ENCODE assay signal across 8 cellular contexts in the genomic region with DNA sequence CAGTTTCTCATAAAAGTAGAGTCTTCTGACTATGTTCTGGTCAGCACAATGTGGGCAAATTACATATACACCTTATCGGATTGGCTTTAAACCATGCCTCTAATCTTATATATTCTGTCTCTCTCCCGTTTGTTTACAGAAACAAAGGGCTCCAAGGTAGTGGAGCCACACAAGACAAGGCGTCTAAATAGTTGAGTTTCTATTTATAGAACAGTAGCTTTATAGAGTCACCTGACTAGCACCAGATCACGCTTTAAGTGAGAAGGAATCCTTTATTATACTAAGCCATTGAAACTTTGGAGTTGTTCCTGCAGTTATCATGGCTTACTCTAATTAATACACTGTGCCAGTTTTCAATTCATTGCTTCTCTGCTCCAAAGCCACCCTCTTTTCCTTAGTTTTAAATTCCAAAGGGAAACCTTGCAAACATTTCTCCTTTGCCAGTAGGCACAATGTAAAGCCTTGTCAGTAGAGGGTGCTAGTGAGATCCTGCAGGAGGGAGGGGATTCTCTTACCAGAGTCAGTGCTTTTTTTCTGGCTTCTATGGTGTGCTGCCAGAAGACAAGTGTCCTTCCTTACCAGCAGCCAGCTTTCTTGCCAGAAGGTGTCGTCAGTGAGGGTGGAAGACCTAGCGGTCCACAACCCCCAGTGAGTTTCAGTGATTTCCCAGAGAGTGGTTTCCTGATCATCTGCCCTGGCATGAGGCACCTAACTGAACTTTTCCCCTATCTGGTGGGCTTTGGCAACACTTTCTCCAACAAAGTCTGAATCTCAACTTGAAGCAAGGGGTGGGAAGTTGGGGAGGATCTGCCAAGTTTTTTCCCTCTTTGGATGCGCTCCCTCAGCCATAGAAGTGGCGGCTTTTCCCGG.
DNase-seq lines count a peak whose midpoint lies in the region; ATAC-seq and TF ChIP-seq lines count a peak whose summit lies in the region.

No MANE protein-coding gene starts in this region.

- H3K4me1 Mint-ChIP-seq in activated CD4-positive, alpha-beta memory T cell treated with anti-CD3 and anti-CD28 coated beads for 36 hours (ENCODE audit: low read depth), result no peaks in the 10 kb centered on the region
- no peaks in the 10 kb centered on the region for H3K4me1 Mint-ChIP-seq in stimulated activated memory B cell treated with anti-CD40 and anti-IgM and Interleukin-4, amounts not matched to agents 10 μg/mL and 1 μg/mL and 100 μg/mL, for 72 hours

- peaks cover 9% of the 10 kb centered on the region for H3K27me3 Mint-ChIP-seq in activated CD4-positive, alpha-beta memory T cell treated with anti-CD3 and anti-CD28 coated beads for 36 hours
- H3K27me3 Mint-ChIP-seq in stimulated activated memory B cell treated with anti-CD40 and anti-IgM and Interleukin-4, amounts not matched to agents 10 μg/mL and 1 μg/mL and 100 μg/mL, for 72 hours, result peaks cover 8% of the 10 kb centered on the region

- CTCF ChIA-PET in activated CD4-positive, alpha-beta memory T cell treated with anti-CD3 and anti-CD28 coated beads for 36 hours (lab: Charles Lee), result interaction anchor here (1.0 to 5.4 kb wide), 6 partner anchors 25 to 449 kb away, joined by 3 to 34 read pairs (median 4); no protein-coding TSS in a partner anchor

- H3K36me3 Mint-ChIP-seq in activated CD4-positive, alpha-beta memory T cell treated with anti-CD3 and anti-CD28 coated beads for 36 hours, result no peaks in the 10 kb centered on the region
- H3K36me3 Mint-ChIP-seq in stimulated activated memory B cell treated with anti-CD40 and anti-IgM and Interleukin-4, amounts not matched to agents 10 μg/mL and 1 μg/mL and 100 μg/mL, for 72 hours, result no peaks in the 10 kb centered on the region

- POLR2A ChIA-PET in activated CD4-positive, alpha-beta memory T cell treated with anti-CD3 and anti-CD28 coated beads for 36 hours (lab: Charles Lee), result no interaction called here

- ATAC-seq in GM18505 (IDR thresholded peaks at IDR 0.05; ENCODE audit: unreplicated experiment) (peak; percentile 84), HG02798 (IDR thresholded peaks at IDR 0.05; ENCODE audit: poor library complexity, unreplicated experiment) (peak; percentile 91)
- ATAC-seq in stimulated activated memory B cell treated with anti-CD40 and anti-IgM and Interleukin-4, amounts not matched to agents 10 μg/mL and 1 μg/mL and 100 μg/mL, for 72 hours, result peak; percentile 67

- H3K27ac Mint-ChIP-seq in activated CD4-positive, alpha-beta memory T cell treated with anti-CD3 and anti-CD28 coated beads for 36 hours, result no peak overlapping the region
- no peak overlapping the region for H3K27ac Mint-ChIP-seq in stimulated activated memory B cell treated with anti-CD40 and anti-IgM and Interleukin-4, amounts not matched to agents 10 μg/mL and 1 μg/mL and 100 μg/mL, for 72 hours

- H3K4me3 Mint-ChIP-seq in activated CD4-positive, alpha-beta memory T cell treated with anti-CD3 and anti-CD28 coated beads for 36 hours, result no peak overlapping the region
- no peak overlapping the region for H3K4me3 Mint-ChIP-seq in stimulated activated memory B cell treated with anti-CD40 and anti-IgM and Interleukin-4, amounts not matched to agents 10 μg/mL and 1 μg/mL and 100 μg/mL, for 72 hours

- no peaks in the 10 kb centered on the region for H3K9me3 Mint-ChIP-seq in activated CD4-positive, alpha-beta memory T cell treated with anti-CD3 and anti-CD28 coated beads for 36 hours
- no peaks in the 10 kb centered on the region for H3K9me3 Mint-ChIP-seq in stimulated activated memory B cell treated with anti-CD40 and anti-IgM and Interleukin-4, amounts not matched to agents 10 μg/mL and 1 μg/mL and 100 μg/mL, for 72 hours

- intact Hi-C loops in activated CD4-positive, alpha-beta memory T cell treated with anti-CD3 and anti-CD28 coated beads for 36 hours (cut with micrococcal nuclease), result loop anchor here (1.0 kb wide), 1 partner anchor 441 kb away; no protein-coding TSS in a partner anchor

- no peak for TF ChIP-seq POLR2A in GM18505 (IDR thresholded peaks at IDR 0.05; ENCODE audit: borderline replicate concordance, extremely low read depth, insufficient read depth, insufficient read length)

- peak; percentile 8 for DNase-seq in COLO668 (lab: John Stamatoyannopoulos, UW; ENCODE audit: unreplicated experiment)
- DNase-seq in NCI-H1092 treated with DMSO at 0.1 percent for 48 hours (lab: John Stamatoyannopoulos, UW), result peak; percentile 20
- peak; percentile 33 for DNase-seq in activated CD4-positive, alpha-beta memory T cell treated with anti-CD3 and anti-CD28 coated beads for 36 hours
- DNase-seq in glomerular visceral epithelial cell (ENCODE audit: extremely low spot score), result peak; percentile 35
- DNase-seq in C1 segment of cervical spinal cord (lab: John Stamatoyannopoulos, UW), result no peak

Comparison
In these comparisons a context has a peak if more than half of its experiments do, and no peak if none do; other contexts are left out.
1. DNase-seq: peak in COLO668 (single experiment), NCI-H1092 treated with DMSO at 0.1 percent for 48 hours (single experiment), activated CD4-positive, alpha-beta memory T cell treated with anti-CD3 and anti-CD28 coated beads for 36 hours (single experiment) and glomerular visceral epithelial cell (single experiment); none in C1 segment of cervical spinal cord (0 of 14).
2. Peak in every context shown above with its lines, with median percentiles within 50 percentile points of each other: ATAC-seq.